Comparison of ENCODE assay signal across 5 cellular contexts in genomic region chr6:95145457-95145856, GRCh38.
"Had no signal": no experiment of that assay in that cellular context is flagged by ENCODE, and none has a peak within 500 bp of the region (broad histone marks: within the 10 kb centered on the region; RNA-seq: fewer than 3 reads in every experiment).

No MANE protein-coding gene starts in this region.

- H3K4me3 ChIP-seq: K562 had no signal

- ATAC-seq: K562 had no signal

- H3K27ac ChIP-seq: HL-60 had no signal

- DNase-seq: IMR-90, KBM-7 had no signal

- FAIRE-seq: HTR-8/SVneo, K562 had no signal
